1 cellular context compared by ENCODE assay signal in the genomic region with DNA sequence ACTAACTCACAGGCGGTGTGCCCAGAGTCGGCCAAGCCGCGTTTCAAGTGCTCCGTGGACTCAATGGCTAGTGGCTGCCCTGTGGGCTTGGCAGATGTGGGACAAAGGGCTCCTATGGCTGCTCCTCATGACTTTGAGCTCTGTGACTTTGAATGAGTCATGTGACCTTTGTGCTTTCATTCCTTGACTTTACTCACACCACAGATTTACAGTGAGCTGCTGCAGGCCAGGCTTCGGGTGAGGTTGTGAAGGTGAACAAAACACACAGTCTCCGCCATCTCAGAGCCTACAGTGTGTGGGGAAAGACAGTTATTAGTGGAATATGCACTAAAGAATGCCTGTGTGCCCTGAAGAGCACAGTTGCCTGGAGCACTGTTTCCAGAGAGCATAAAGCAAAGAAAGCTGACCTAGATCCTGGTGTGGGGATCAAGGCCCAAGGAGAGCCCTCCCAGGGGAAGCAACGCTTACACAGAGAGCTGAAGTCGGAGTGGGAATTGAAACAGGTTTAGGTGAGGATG.
TF ChIP-seq lines count a peak whose summit lies in the region.

No MANE protein-coding gene starts in this region.

TF ChIP-seq in SK-N-SH, 30 proteins besides CTCF, POLR2A, EP300 and RAD21 (continued from another document):
- TF ChIP-seq, protein P1, sequence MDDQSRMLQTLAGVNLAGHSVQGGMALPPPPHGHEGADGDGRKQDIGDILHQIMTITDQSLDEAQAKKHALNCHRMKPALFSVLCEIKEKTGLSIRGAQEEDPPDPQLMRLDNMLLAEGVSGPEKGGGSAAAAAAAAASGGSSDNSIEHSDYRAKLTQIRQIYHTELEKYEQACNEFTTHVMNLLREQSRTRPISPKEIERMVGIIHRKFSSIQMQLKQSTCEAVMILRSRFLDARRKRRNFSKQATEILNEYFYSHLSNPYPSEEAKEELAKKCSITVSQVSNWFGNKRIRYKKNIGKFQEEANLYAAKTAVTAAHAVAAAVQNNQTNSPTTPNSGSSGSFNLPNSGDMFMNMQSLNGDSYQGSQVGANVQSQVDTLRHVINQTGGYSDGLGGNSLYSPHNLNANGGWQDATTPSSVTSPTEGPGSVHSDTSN (IDR thresholded peaks at IDR 0.05), result no peak
- TF ChIP-seq ELF1 (IDR thresholded peaks at IDR 0.05), result no peak
- no peak for TF ChIP-seq FOSL2 (IDR thresholded peaks at IDR 0.05; ENCODE audit: borderline replicate concordance, low read depth)
- no peak for TF ChIP-seq NRF1 (IDR thresholded peaks at IDR 0.05; ENCODE audit: low read depth, low read length)
- no peak for TF ChIP-seq GATA2 (CRISPR knock-in tag; IDR thresholded peaks at IDR 0.05)
- TF ChIP-seq, protein P2, sequence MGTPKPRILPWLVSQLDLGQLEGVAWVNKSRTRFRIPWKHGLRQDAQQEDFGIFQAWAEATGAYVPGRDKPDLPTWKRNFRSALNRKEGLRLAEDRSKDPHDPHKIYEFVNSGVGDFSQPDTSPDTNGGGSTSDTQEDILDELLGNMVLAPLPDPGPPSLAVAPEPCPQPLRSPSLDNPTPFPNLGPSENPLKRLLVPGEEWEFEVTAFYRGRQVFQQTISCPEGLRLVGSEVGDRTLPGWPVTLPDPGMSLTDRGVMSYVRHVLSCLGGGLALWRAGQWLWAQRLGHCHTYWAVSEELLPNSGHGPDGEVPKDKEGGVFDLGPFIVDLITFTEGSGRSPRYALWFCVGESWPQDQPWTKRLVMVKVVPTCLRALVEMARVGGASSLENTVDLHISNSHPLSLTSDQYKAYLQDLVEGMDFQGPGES (IDR thresholded peaks at IDR 0.05; ENCODE audit: low read depth, low read length), result no peak
- no peak for TF ChIP-seq SMC3 (IDR thresholded peaks at IDR 0.05; ENCODE audit: low read depth, low read length)
